8 cellular contexts compared by ENCODE assay signal in the genomic region with DNA sequence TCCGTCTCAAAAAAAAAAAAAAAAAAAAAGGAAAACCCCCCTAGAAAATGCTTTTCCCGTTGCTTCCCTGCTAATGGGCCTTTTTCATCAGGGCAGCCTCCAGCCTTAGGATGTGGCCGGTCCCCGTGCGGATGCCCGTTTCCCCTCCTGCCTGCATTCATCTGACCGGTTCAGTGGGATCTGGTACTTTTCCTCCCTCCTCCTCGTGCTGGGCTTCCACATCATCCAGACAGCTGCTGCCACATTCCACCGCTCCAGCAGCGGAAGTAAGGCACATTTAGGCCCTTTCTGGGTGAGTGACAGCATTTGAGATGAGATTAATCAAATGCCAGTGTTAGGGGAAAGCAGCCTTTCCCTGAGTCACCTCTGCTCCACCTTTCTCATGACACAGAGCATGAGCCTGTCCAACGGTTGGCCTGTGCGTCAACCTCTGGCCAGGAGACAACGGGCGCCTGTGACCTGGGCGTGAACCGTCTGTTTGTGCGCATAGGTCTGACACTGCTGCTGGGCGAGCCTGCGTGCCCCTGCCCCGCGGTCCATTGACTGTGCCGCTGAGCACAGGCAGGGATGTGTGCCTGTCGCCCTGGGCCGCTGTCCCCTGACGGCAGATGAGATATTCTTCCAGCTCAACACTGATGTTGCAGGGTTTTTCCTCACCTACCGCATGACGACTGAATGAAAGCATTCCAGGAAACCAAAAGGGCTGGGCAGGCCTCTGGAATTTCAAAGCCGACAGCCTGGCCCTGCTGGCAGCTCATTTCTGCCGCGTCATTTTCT.
DNase-seq lines count a peak whose midpoint lies in the region; ATAC-seq and TF ChIP-seq lines count a peak whose summit lies in the region.

No MANE protein-coding gene starts in this region.

- no peak overlapping the region for H2AFZ ChIP-seq in GM23338

- H3K4me1 Mint-ChIP-seq in GM23338 (peaks cover 29% of the 10 kb centered on the region), chondrocyte (ENCODE audit: low read depth) (peaks cover 64% of the 10 kb centered on the region)

- DNase-seq in GM23338 (ENCODE audit: low spot score) (peak; percentile 83), RWPE2 (ENCODE audit: low spot score) (peak; percentile 92), chondrocyte (ENCODE audit: low spot score) (no peak), left lobe of liver (ENCODE audit: low spot score) (peak; percentile 96), NCI-H748 (lab: John Stamatoyannopoulos, UW; ENCODE audit: unreplicated experiment) (no peak), globus pallidus (ENCODE audit: low spot score) (no peak)

- H3K36me3 Mint-ChIP-seq in GM23338 (ENCODE audit: low read depth) (no peaks in the 10 kb centered on the region), chondrocyte (ENCODE audit: low read depth) (no peaks in the 10 kb centered on the region)

- H3K79me2 ChIP-seq in GM23338 (replicated peaks; ENCODE audit: insufficient read depth), result no peaks in the 10 kb centered on the region

- H3K4me3 ChIP-seq in GM23338 (peak overlapping the region; percentile 7; the same call in 1 of the 2 replicates), RWPE2 (ENCODE audit: severe bottlenecking) (peak overlapping the region; percentile 9), subcutaneous abdominal adipose tissue (ENCODE audit: low read depth in 1 of 5, low read length in 5 of 5) (peak overlapping the region in 2 of 5 donors; percentile 29 to 38)

- peak overlapping the region in 3 of 5 donors; percentile 53 to 64 (median 56) for H3K9ac ChIP-seq in subcutaneous abdominal adipose tissue (ENCODE audit: low read length in 5 of 5)

- peaks cover 31% of the 10 kb centered on the region for H3K4me1 ChIP-seq in GM23338 (ENCODE audit: insufficient read depth)
- H3K4me1 ChIP-seq in RWPE2 (ENCODE audit: insufficient read depth, poor library complexity, severe bottlenecking), result peaks cover 48% of the 10 kb centered on the region
- peaks cover 3 to 27% (median 19%) of the 10 kb centered on the region in 5 donors for H3K4me1 ChIP-seq in subcutaneous abdominal adipose tissue (ENCODE audit: control insufficient read depth in 5 of 5, insufficient read depth in 5 of 5, low read length in 5 of 5)

- no peaks in the 10 kb centered on the region for H4K20me1 ChIP-seq in GM23338 (replicated peaks; ENCODE audit: insufficient read depth)

- H3K27ac Mint-ChIP-seq in GM23338 (peak overlapping the region; percentile 88), chondrocyte (ENCODE audit: unreplicated experiment) (peak overlapping the region; percentile 100)

- no peaks in the 10 kb centered on the region for H3K36me3 ChIP-seq in GM23338 (ENCODE audit: insufficient read depth)
- H3K36me3 ChIP-seq in RWPE2 (ENCODE audit: low read depth), result no peaks in the 10 kb centered on the region
- no peaks in the 10 kb centered on the region for H3K36me3 ChIP-seq in subcutaneous abdominal adipose tissue (ENCODE audit: control insufficient read depth in 5 of 5, insufficient read depth in 5 of 5, low read length in 5 of 5)

- no peak overlapping the region for H3K4me3 Mint-ChIP-seq in GM23338
- H3K4me3 Mint-ChIP-seq in chondrocyte (ENCODE audit: unreplicated experiment), result peak overlapping the region; percentile 46

- no peaks in the 10 kb centered on the region for H3K9me3 ChIP-seq in RWPE2 (ENCODE audit: severe bottlenecking)
- H3K9me3 ChIP-seq in subcutaneous abdominal adipose tissue (ENCODE audit: control insufficient read depth in 5 of 5, low read length in 5 of 5), result no peaks in the 10 kb centered on the region

- H3K27ac ChIP-seq in GM23338 (ENCODE audit: low read depth), result peak overlapping the region; percentile 60
- peak overlapping the region; percentile 99 for H3K27ac ChIP-seq in RWPE2 (ENCODE audit: poor library complexity, severe bottlenecking)
- H3K27ac ChIP-seq in subcutaneous abdominal adipose tissue (ENCODE audit: low read depth, low read length), result peak overlapping the region; percentile 80

- H3F3A ChIP-seq in GM23338 (replicated peaks; ENCODE audit: low read depth), result no peaks in the 10 kb centered on the region

- no peaks in the 10 kb centered on the region for H3K9me2 ChIP-seq in GM23338 (ENCODE audit: insufficient read depth)

- H3K27me3 Mint-ChIP-seq in GM23338 (ENCODE audit: insufficient read depth, low read depth, poor library complexity) (peaks cover 10% of the 10 kb centered on the region), chondrocyte (ENCODE audit: low read depth) (no peaks in the 10 kb centered on the region)

- TF ChIP-seq CTCF in GM23338 (conservative IDR thresholded peaks at IDR 0.05; ENCODE audit: low read depth in 2 of 2), result no peak
- TF ChIP-seq CTCF in RWPE2 (IDR thresholded peaks at IDR 0.05; ENCODE audit: poor library complexity, severe bottlenecking), result no peak
- TF ChIP-seq CTCF in chondrocyte (IDR thresholded peaks at IDR 0.05), result peak; percentile 13

- no peaks in the 10 kb centered on the region for H3K9me3 Mint-ChIP-seq in GM23338
- no peaks in the 10 kb centered on the region for H3K9me3 Mint-ChIP-seq in chondrocyte (ENCODE audit: low read depth)

- H3K4me2 ChIP-seq in GM23338, result peak overlapping the region; percentile 31

- peak; percentile 81 for ATAC-seq in GM23338
- ATAC-seq in RWPE2 (ENCODE audit: low read depth), result peak; percentile 82
- peak; percentile 96 for ATAC-seq in left lobe of liver
- no peak for ATAC-seq in GM18870 (IDR thresholded peaks at IDR 0.05; ENCODE audit: unreplicated experiment)

- no peaks in the 10 kb centered on the region for H3K27me3 ChIP-seq in GM23338 (ENCODE audit: insufficient read depth)
- H3K27me3 ChIP-seq in RWPE2 (ENCODE audit: insufficient read depth, poor library complexity, severe bottlenecking), result no peaks in the 10 kb centered on the region
- no peaks in the 10 kb centered on the region for H3K27me3 ChIP-seq in subcutaneous abdominal adipose tissue (ENCODE audit: control insufficient read depth in 5 of 5, insufficient read depth in 4 of 5, low read length in 5 of 5)

TF ChIP-seq in GM23338, 12 proteins besides CTCF, POLR2A, EP300 and RAD21 (continues in another document):
- TF ChIP-seq ZNF114 (CRISPR knock-in tag; IDR thresholded peaks at IDR 0.05) (no peak), ZNF331 (CRISPR knock-in tag; IDR thresholded peaks at IDR 0.05; ENCODE audit: low read depth) (no peak), STAT1 (IDR thresholded peaks at IDR 0.05; ENCODE audit: unreplicated experiment) (no peak), CREB1 (CRISPR knock-in tag; IDR thresholded peaks at IDR 0.05; ENCODE audit: low read depth) (no peak), ETS1 (IDR thresholded peaks at IDR 0.05) (no peak), EZH2 (IDR thresholded peaks at IDR 0.05; ENCODE audit: low read depth, unreplicated experiment) (no peak), JUNB (IDR thresholded peaks at IDR 0.05; ENCODE audit: unreplicated experiment) (no peak), EZH2phosphoT487 (IDR thresholded peaks at IDR 0.05; ENCODE audit: unreplicated experiment) (no peak)
- TF ChIP-seq, protein P1, sequence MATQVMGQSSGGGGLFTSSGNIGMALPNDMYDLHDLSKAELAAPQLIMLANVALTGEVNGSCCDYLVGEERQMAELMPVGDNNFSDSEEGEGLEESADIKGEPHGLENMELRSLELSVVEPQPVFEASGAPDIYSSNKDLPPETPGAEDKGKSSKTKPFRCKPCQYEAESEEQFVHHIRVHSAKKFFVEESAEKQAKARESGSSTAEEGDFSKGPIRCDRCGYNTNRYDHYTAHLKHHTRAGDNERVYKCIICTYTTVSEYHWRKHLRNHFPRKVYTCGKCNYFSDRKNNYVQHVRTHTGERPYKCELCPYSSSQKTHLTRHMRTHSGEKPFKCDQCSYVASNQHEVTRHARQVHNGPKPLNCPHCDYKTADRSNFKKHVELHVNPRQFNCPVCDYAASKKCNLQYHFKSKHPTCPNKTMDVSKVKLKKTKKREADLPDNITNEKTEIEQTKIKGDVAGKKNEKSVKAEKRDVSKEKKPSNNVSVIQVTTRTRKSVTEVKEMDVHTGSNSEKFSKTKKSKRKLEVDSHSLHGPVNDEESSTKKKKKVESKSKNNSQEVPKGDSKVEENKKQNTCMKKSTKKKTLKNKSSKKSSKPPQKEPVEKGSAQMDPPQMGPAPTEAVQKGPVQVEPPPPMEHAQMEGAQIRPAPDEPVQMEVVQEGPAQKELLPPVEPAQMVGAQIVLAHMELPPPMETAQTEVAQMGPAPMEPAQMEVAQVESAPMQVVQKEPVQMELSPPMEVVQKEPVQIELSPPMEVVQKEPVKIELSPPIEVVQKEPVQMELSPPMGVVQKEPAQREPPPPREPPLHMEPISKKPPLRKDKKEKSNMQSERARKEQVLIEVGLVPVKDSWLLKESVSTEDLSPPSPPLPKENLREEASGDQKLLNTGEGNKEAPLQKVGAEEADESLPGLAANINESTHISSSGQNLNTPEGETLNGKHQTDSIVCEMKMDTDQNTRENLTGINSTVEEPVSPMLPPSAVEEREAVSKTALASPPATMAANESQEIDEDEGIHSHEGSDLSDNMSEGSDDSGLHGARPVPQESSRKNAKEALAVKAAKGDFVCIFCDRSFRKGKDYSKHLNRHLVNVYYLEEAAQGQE (IDR thresholded peaks at IDR 0.05; ENCODE audit: unreplicated experiment), result no peak

Comparison
In these comparisons a context has a peak if more than half of its experiments do, and no peak if none do; other contexts are left out.
1. DNase-seq: peak in GM23338 (single experiment), RWPE2 (single experiment) and left lobe of liver (single experiment); none in chondrocyte (single experiment), NCI-H748 (single experiment) and globus pallidus (single experiment).
2. Peak in every context shown above with its lines, with median percentiles within 50 percentile points of each other: H3K27ac ChIP-seq.